ENCODE assay signal across 12 cellular contexts in genomic region chr3:72099331-72100061, GRCh38.
DNase-seq lines count a peak whose midpoint lies in the region; ATAC-seq, FAIRE-seq and TF ChIP-seq lines count a peak whose summit lies in the region.
"Had no signal": no experiment of that assay in that cellular context is flagged by ENCODE, and none has a peak within 500 bp of the region (broad histone marks: within the 10 kb centered on the region; RNA-seq: fewer than 3 reads in every experiment).

No MANE protein-coding gene starts in this region.

- no TSS peak for BruUV-seq in K562 (replicated peaks; lab: Mats Ljungman, UMichigan)

- no peaks in the 10 kb centered on the region for H3K79me1 ChIP-seq in H9 (ENCODE audit: insufficient read depth, low read depth, low read length, poor library complexity, severe bottlenecking)

- H3K9me1 ChIP-seq in K562 (ENCODE audit: control insufficient read depth, insufficient read depth, low read length) = no peaks in the 10 kb centered on the region

- no peak for FAIRE-seq in K562 (lab: Jason Lieb, UNC)
- FAIRE-seq: A204.1, small intestine had no signal

- TF ChIP-seq CTCF in H9 (conservative IDR thresholded peaks at IDR 0.05) = no peak
- no peak for TF ChIP-seq CTCF in K562 (IDR thresholded peaks at IDR 0.05 in 2 of 3, conservative IDR thresholded peaks at IDR 0.05 in 1 of 3; ENCODE audit: insufficient read depth in 2 of 3, low read depth in 1 of 3, low read length in 3 of 3)
- TF ChIP-seq CTCF in neural crest cell (conservative IDR thresholded peaks at IDR 0.05) = no peak

- no peaks in the 10 kb centered on the region for H3K36me3 Mint-ChIP-seq in activated CD4-positive, alpha-beta T cell treated with anti-CD3 and anti-CD28 coated beads for 36 hours (ENCODE audit: low read depth)
- H3K36me3 Mint-ChIP-seq in H9 (ENCODE audit: insufficient read depth in 1 of 3, low read depth in 3 of 3) = peaks cover 0 to 2% (median 0%) of the 10 kb centered on the region in 3 experiments; a peak in 2 of 7 replicates
- no peaks in the 10 kb centered on the region for H3K36me3 Mint-ChIP-seq in neural crest cell (ENCODE audit: low read depth)

- H4K91ac ChIP-seq in H9 (ENCODE audit: insufficient read length, low read depth, low read length) = no peak overlapping the region

- H3K9me3 Mint-ChIP-seq in activated CD4-positive, alpha-beta T cell treated with anti-CD3 and anti-CD28 coated beads for 36 hours (ENCODE audit: low read depth) = no peaks in the 10 kb centered on the region
- no peaks in the 10 kb centered on the region for H3K9me3 Mint-ChIP-seq in H9
- H3K9me3 Mint-ChIP-seq in neural crest cell = no peaks in the 10 kb centered on the region

- H3K4me3 Mint-ChIP-seq in activated CD4-positive, alpha-beta T cell treated with anti-CD3 and anti-CD28 coated beads for 36 hours = peak overlapping the region; percentile 34
- peak overlapping the region; percentile 75 to 87 for H3K4me3 Mint-ChIP-seq in H9
- H3K4me3 Mint-ChIP-seq in neural crest cell = peak overlapping the region; percentile 57

- ATAC-seq in activated CD4-positive, alpha-beta T cell treated with anti-CD3 and anti-CD28 coated beads for 36 hours = no peak
- ATAC-seq in K562 (no peak), GM21367 (IDR thresholded peaks at IDR 0.05; ENCODE audit: unreplicated experiment) (no peak)

- H3T11ph ChIP-seq in H9 (ENCODE audit: low read length) = no peak overlapping the region

- POLR2A ChIA-PET in activated CD4-positive, alpha-beta T cell treated with anti-CD3 and anti-CD28 coated beads for 36 hours (lab: Charles Lee) = no interaction called here
- POLR2A ChIA-PET in K562 (lab: Yijun Ruan, JAX) = interaction anchor here (0.6 to 1.9 kb wide), 3 partner anchors 8 to 202 kb away, joined by 3 to 6 read pairs (median 5); no protein-coding TSS in a partner anchor

- peak overlapping the region; percentile 64 for H3K27ac Mint-ChIP-seq in activated CD4-positive, alpha-beta T cell treated with anti-CD3 and anti-CD28 coated beads for 36 hours
- H3K27ac Mint-ChIP-seq in H9 (no peak overlapping the region), neural crest cell (ENCODE audit: unreplicated experiment) (no peak overlapping the region)

- H3K27me3 ChIP-seq in H9 (ENCODE audit: insufficient read depth, low read length) (no peaks in the 10 kb centered on the region; the same call in 1 of the 2 replicates), K562 (ENCODE audit: control insufficient read depth in 2 of 2, insufficient read depth in 2 of 2, low read length in 2 of 2) (no peaks in the 10 kb centered on the region)
- H3K27me3 ChIP-seq: dorsolateral prefrontal cortex had no signal

- H3K9me3 ChIP-seq in H9 (ENCODE audit: control insufficient read depth, low read depth, low read length) = no peaks in the 10 kb centered on the region
- no peaks in the 10 kb centered on the region for H3K9me3 ChIP-seq in K562 (replicated peaks; ENCODE audit: control insufficient read depth, insufficient read depth, low read depth, low read length)

- no peak overlapping the region for H3K4me3 ChIP-seq in K562

- in situ Hi-C loops in K562 (cut with MboI) = loop anchor here (10.0 kb wide), 1 partner anchor 225 kb away; no protein-coding TSS in a partner anchor

- H2BK12ac ChIP-seq in H9 (ENCODE audit: insufficient read length, low read depth, low read length) = no peak overlapping the region

- TF ChIP-seq POLR2A in K562 (conservative IDR thresholded peaks at IDR 0.05) = no peak

- H3K23ac ChIP-seq in H9 (ENCODE audit: insufficient read length, low read depth, low read length) = no peak overlapping the region

- H3K4me1 Mint-ChIP-seq in activated CD4-positive, alpha-beta T cell treated with anti-CD3 and anti-CD28 coated beads for 36 hours = peaks cover 28% of the 10 kb centered on the region
- peaks cover 15 to 16% of the 10 kb centered on the region in 2 experiments for H3K4me1 Mint-ChIP-seq in H9
- peaks cover 23% of the 10 kb centered on the region for H3K4me1 Mint-ChIP-seq in neural crest cell

- H3K14ac ChIP-seq in H9 (ENCODE audit: insufficient read depth, low read length) = no peak overlapping the region

- H4K20me1 ChIP-seq in H9 (ENCODE audit: control insufficient read depth, insufficient read depth, insufficient read length) (no peaks in the 10 kb centered on the region), K562 (replicated peaks; ENCODE audit: control insufficient read depth, insufficient read depth, low read length) (no peaks in the 10 kb centered on the region)

- no peak overlapping the region for H2BK120ac ChIP-seq in H9 (ENCODE audit: low read depth, low read length, poor library complexity, severe bottlenecking)

- peaks cover 11% of the 10 kb centered on the region for H3K23me2 ChIP-seq in H9 (ENCODE audit: insufficient read length, low read depth, low read length, poor library complexity, severe bottlenecking)

- no CpG with 5 or more reads among the region's 14 CpGs for WGBS in H9 (ENCODE audit: extremely low coverage, insufficient read length, low lambda C conversion rate)
- 9% methylated on average over 5 of the region's 14 CpGs for WGBS in K562 (ENCODE audit: insufficient coverage, low coverage, missing lambda C conversion rate)

- H3K27ac ChIP-seq in H9 (ENCODE audit: insufficient read length, low read depth, low read length) = no peak overlapping the region
- no peak overlapping the region for H3K27ac ChIP-seq in K562 (ENCODE audit: extremely low read depth, low read depth, low read length)
- no peak overlapping the region for H3K27ac ChIP-seq in caudate nucleus (ENCODE audit: low read depth, low read length)

- no peak overlapping the region for H2AFZ ChIP-seq in H9 (ENCODE audit: low read length)
- no peak overlapping the region for H2AFZ ChIP-seq in K562 (ENCODE audit: low read depth, low read length)

- no peak for TF ChIP-seq RAD21 in K562 (CRISPR knock-in tag; conservative IDR thresholded peaks at IDR 0.05 in 1 of 2, IDR thresholded peaks at IDR 0.05 in 1 of 2)

- H3K4me1 ChIP-seq in H9 (ENCODE audit: insufficient read depth, low read length) (no peaks in the 10 kb centered on the region; the same call in 1 of the 2 replicates), K562 (replicated peaks in 1 of 2; ENCODE audit: control insufficient read depth in 2 of 2, insufficient read depth in 2 of 2, low read length in 2 of 2) (peaks cover 7 to 11% of the 10 kb centered on the region in 2 experiments)

- no peak overlapping the region for H2BK20ac ChIP-seq in H9 (ENCODE audit: low read depth, low read length, poor library complexity, severe bottlenecking)

- peaks cover 16% of the 10 kb centered on the region for H3K27me3 Mint-ChIP-seq in activated CD4-positive, alpha-beta T cell treated with anti-CD3 and anti-CD28 coated beads for 36 hours
- peaks cover 55% of the 10 kb centered on the region for H3K27me3 Mint-ChIP-seq in H9 (ENCODE audit: low read depth)
- H3K27me3 Mint-ChIP-seq in neural crest cell (ENCODE audit: low read depth) = peaks cover 85% of the 10 kb centered on the region

- no peak overlapping the region for H3K18ac ChIP-seq in H9 (ENCODE audit: insufficient read length, low read depth, low read length)

- intact Hi-C loops in activated CD4-positive, alpha-beta T cell treated with anti-CD3 and anti-CD28 coated beads for 36 hours (cut with DNase I, micrococcal nuclease) = loop anchor here (1.0 to 5.0 kb wide), 2 partner anchors 39 to 112 kb away; no protein-coding TSS in a partner anchor
- intact Hi-C loops in K562 (cut with micrococcal nuclease) = no loop called here

- H3K4ac ChIP-seq in H9 (ENCODE audit: low read depth, low read length) = no peak overlapping the region

- CTCF ChIA-PET in activated CD4-positive, alpha-beta T cell treated with anti-CD3 and anti-CD28 coated beads for 36 hours (lab: Charles Lee) = no interaction called here
- CTCF ChIA-PET in K562 (lab: Yijun Ruan, JAX; ENCODE audit: low intra/inter-chr PET ratio) = no interaction called here

- no peak overlapping the region for H2BK15ac ChIP-seq in H9 (ENCODE audit: low read depth, low read length)

- no peak overlapping the region for H3K56ac ChIP-seq in H9 (ENCODE audit: insufficient read length, low read depth, low read length)

- no peaks in the 10 kb centered on the region for H3K79me2 ChIP-seq in H9 (ENCODE audit: insufficient read depth, low read length)
- no peaks in the 10 kb centered on the region for H3K79me2 ChIP-seq in K562 (ENCODE audit: control insufficient read depth, insufficient read depth, low read length)

- H4K8ac ChIP-seq in H9 (replicated peaks; ENCODE audit: insufficient read length, low read depth, low read length) = no peak overlapping the region

- H2BK5ac ChIP-seq in H9 (ENCODE audit: insufficient read length, low read length) = no peak overlapping the region

- TF ChIP-seq EP300 in K562 (IDR thresholded peaks at IDR 0.05; ENCODE audit: low read length) = no peak

- H3K36me3 ChIP-seq in K562 (ENCODE audit: control insufficient read depth, insufficient read depth, low read length) = no peaks in the 10 kb centered on the region

- H3K4me2 ChIP-seq in H9 (ENCODE audit: insufficient read depth, insufficient read length, low read length) = peak overlapping the region; percentile 62
- H3K4me2 ChIP-seq in K562 (ENCODE audit: insufficient read depth, low read length) = no peak overlapping the region

- H2AK5ac ChIP-seq in H9 (ENCODE audit: insufficient read length, low read length) = no peak overlapping the region

- H3K9ac ChIP-seq in H9 (ENCODE audit: extremely low read depth, insufficient read length, low read length) = no peak overlapping the region
- H3K9ac ChIP-seq in K562 (ENCODE audit: insufficient read depth in 1 of 2, low read depth in 2 of 2, low read length in 2 of 2) = no peak overlapping the region

- DNase-seq in activated CD4-positive, alpha-beta T cell treated with anti-CD3 and anti-CD28 coated beads for 36 hours = no peak
- DNase-seq in activated CD4-positive, alpha-beta T cell treated with anti-CD3 and anti-CD28 coated beads for 1 hour = no peak
- DNase-seq in H9 = no peak
- no peak for DNase-seq in K562 (ENCODE audit: extremely low read depth in 1 of 4, low spot score in 3 of 4)
- no peak for DNase-seq in neural crest cell (ENCODE audit: low read depth, low spot score)
- DNase-seq in caudate nucleus (lab: John Stamatoyannopoulos, UW) = no peak
- DNase-seq in hippocampal formation (lab: John Stamatoyannopoulos, UW) = no peak
- DNase-seq: dorsolateral prefrontal cortex, nucleus accumbens, small intestine had no signal

- H4K5ac ChIP-seq in H9 (ENCODE audit: insufficient read length, low read depth, low read length) = no peak overlapping the region

TF ChIP-seq in K562, 482 proteins besides CTCF, POLR2A, EP300 and RAD21 (continues in another document):
- TF ChIP-seq SMARCA5 (IDR thresholded peaks at IDR 0.05) (peak; percentile 78; the same call in 1 of the 2 replicates), HDAC2 (IDR thresholded peaks at IDR 0.05) (0 out of 2 replicates have a peak, but pooled peaks have one; percentile 44), RCOR1 (IDR thresholded peaks at IDR 0.05; ENCODE audit: borderline replicate concordance in 1 of 2, low read depth in 2 of 2, low read length in 2 of 2) (0 out of 4 replicates have a peak, but pooled peaks of 1 of the 2 experiments have one; percentile 13), BMI1 (IDR thresholded peaks at IDR 0.05; ENCODE audit: low read length) (no peak)
- TF ChIP-seq, protein P1, sequence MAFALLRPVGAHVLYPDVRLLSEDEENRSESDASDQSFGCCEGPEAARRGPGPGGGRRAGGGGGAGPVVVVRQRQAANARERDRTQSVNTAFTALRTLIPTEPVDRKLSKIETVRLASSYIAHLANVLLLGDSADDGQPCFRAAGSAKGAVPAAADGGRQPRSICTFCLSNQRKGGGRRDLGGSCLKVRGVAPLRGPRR (CRISPR knock-in tag; IDR thresholded peaks at IDR 0.05) = no peak
